ENCODE assay signal across 9 cellular contexts in the genomic region with DNA sequence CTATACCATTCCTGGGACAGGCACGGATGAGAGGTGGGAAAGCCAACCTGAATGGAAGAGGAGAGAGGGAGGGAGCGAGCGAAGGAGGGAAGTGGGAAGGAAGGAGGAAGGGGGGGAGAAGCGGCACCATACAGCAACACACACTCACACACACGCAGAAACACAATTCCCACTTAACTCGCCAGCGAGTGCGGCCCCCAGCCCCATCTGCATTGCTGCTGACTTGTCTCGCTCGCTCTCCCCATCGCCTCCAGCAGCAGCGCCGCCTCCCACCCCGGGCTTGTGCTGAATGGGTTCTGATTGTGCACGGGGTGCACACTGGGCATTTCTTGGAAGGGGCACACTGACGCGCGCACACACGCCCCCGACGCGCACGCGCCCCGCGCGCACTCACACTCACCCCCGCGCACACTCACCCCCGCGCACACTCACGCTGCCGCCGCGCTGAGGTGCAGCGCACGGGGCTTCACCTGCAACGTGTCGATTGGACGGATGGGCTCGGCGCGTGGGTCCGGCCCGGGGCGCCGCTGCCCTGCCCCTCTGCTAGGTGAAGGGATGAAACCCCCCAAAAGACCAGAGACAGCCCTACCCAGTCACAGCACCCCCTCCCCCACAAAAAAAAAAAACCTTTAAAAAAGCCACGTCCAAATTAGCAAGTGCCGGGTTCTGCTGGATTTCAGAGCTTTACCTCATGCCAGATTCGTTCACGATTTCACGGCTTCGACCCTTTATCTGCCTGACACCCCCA. TPM values are rescaled to one million over a fixed set of nuclear protein-coding genes. Genes with fewer than 3 reads are reported as not detected.
DNase-seq lines count a peak whose midpoint lies in the region; ATAC-seq and TF ChIP-seq lines count a peak whose summit lies in the region.
"Had no signal": no experiment of that assay in that cellular context is flagged by ENCODE, and none has a peak within 500 bp of the region (broad histone marks: within the 10 kb centered on the region; RNA-seq: fewer than 3 reads in every experiment).

No MANE protein-coding gene starts in this region.

- no peak overlapping the region for H3K9ac ChIP-seq in BLaER1 treated with 17β-estradiol and CSF1 and Interleukin-3, amounts not matched to agents 10 nM and 100 nM

- 2 to 5% methylated on average over 21 to 39 of the region's 53 CpGs for WGBS in thyroid gland, 2 donors

- peak overlapping the region in 9 of 10 experiments; percentile 14 to 46 (median 29); a peak in 15 of 20 replicates for H3K4me3 ChIP-seq in BLaER1 treated with 17β-estradiol and CSF1 and Interleukin-3, amounts not matched to agents 10 nM and 100 nM
- H3K4me3 ChIP-seq in MG63 (peak overlapping the region; percentile 47), epithelial cell of proximal tubule (ENCODE audit: low read depth, low read length) (peak overlapping the region; percentile 63), neuron (ENCODE audit: low read length) (peak overlapping the region; percentile 95), thyroid gland (replicated peaks in 1 of 3) (peak overlapping the region in 1 of 3 donors; percentile 10)

- H4K20me1 ChIP-seq in BLaER1 treated with 17β-estradiol and CSF1 and Interleukin-3, amounts not matched to agents 10 nM and 100 nM: no peaks in the 10 kb centered on the region; a peak in 1 of 22 replicates

- intact Hi-C loops in thyroid gland (cut with DNase I): no loop called here

- TF ChIP-seq POLR2A in thyroid gland (IDR thresholded peaks at IDR 0.05): no peak

- H3K4me1 ChIP-seq in BLaER1 treated with 17β-estradiol and CSF1 and Interleukin-3, amounts not matched to agents 10 nM and 100 nM: peaks cover 0 to 8% (median 2%) of the 10 kb centered on the region in 10 experiments; a peak in 8 of 20 replicates
- H3K4me1 ChIP-seq in neuron (ENCODE audit: insufficient read depth, low read length) (peaks cover 45% of the 10 kb centered on the region), thyroid gland (peaks cover 0 to 14% of the 10 kb centered on the region in 2 donors)

- H3K27me3 ChIP-seq in BLaER1 treated with 17β-estradiol and CSF1 and Interleukin-3, amounts not matched to agents 10 nM and 100 nM: peaks cover 31 to 58% (median 45%) of the 10 kb centered on the region in 11 experiments
- H3K27me3 ChIP-seq in MG63 (peaks cover 29% of the 10 kb centered on the region), neuron (ENCODE audit: insufficient read depth, low read length) (no peaks in the 10 kb centered on the region), thyroid gland (peaks cover 4% of the 10 kb centered on the region)

- DNase-seq in MG63 (no peak), epithelial cell of proximal tubule (ENCODE audit: low read depth) (no peak), SW 1271 (lab: John Stamatoyannopoulos, UW) (no peak), thyroid gland (no peak)
- DNase-seq: NCI-H524 treated with DMSO at 0.1 percent for 48 hours had no signal

- peak overlapping the region; percentile 92 for H2AFZ ChIP-seq in neuron (ENCODE audit: low read depth, low read length)

- peaks cover 3 to 19% (median 11%) of the 10 kb centered on the region in 11 experiments; a peak in 15 of 22 replicates for H3K9me3 ChIP-seq in BLaER1 treated with 17β-estradiol and CSF1 and Interleukin-3, amounts not matched to agents 10 nM and 100 nM (replicated peaks in 1 of 11)
- H3K9me3 ChIP-seq in MG63: no peaks in the 10 kb centered on the region
- H3K9me3 ChIP-seq in neuron (ENCODE audit: low read length): no peaks in the 10 kb centered on the region
- H3K9me3 ChIP-seq in thyroid gland: no peaks in the 10 kb centered on the region

- TF ChIP-seq CTCF in epithelial cell of proximal tubule (conservative IDR thresholded peaks at IDR 0.05; ENCODE audit: low read depth, low read length): no peak
- no peak for TF ChIP-seq CTCF in thyroid gland (IDR thresholded peaks at IDR 0.05)

- peak overlapping the region; percentile 31 to 75 (median 54); a peak in 20 of 22 replicates for H3K4me2 ChIP-seq in BLaER1 treated with 17β-estradiol and CSF1 and Interleukin-3, amounts not matched to agents 10 nM and 100 nM

- no peak for ATAC-seq in HG02571 (IDR thresholded peaks at IDR 0.05; ENCODE audit: unreplicated experiment)
- ATAC-seq in HG02588 (IDR thresholded peaks at IDR 0.05; ENCODE audit: unreplicated experiment): no peak

- no peaks in the 10 kb centered on the region for H3K36me3 ChIP-seq in BLaER1 treated with 17β-estradiol and CSF1 and Interleukin-3, amounts not matched to agents 10 nM and 100 nM
- no peaks in the 10 kb centered on the region for H3K36me3 ChIP-seq in MG63
- H3K36me3 ChIP-seq in neuron (ENCODE audit: insufficient read depth, low read length): peaks cover 5% of the 10 kb centered on the region
- H3K36me3 ChIP-seq in thyroid gland: no peaks in the 10 kb centered on the region

- no peak overlapping the region for H3K27ac ChIP-seq in BLaER1 treated with 17β-estradiol and CSF1 and Interleukin-3, amounts not matched to agents 10 nM and 100 nM
- H3K27ac ChIP-seq in thyroid gland: no peak overlapping the region

RNA-seq across cellular contexts. Expression of a gene that starts 0.7 kb away (rescaled TPM):
- total RNA-seq in MG63 (2014; rRNA removed; shearing (Covaris generic); ENCODE audit: low replicate concordance): 0.56 and 19.0 TPM in 2 replicates
- 0.12 TPM in 1 of 2 replicates, not detected in the other for total RNA-seq in epithelial cell of proximal tubule
- 1 to 10 TPM in 1 of 4 donors, under 1 TPM in 2, not detected in 1; 0.13 to 1.6 (median 0.25) TPM for total RNA-seq in thyroid gland
